Comparison of ENCODE assay signal across 1 cellular context in genomic region chr5:147406636-147407035, GRCh38.
TF ChIP-seq lines count a peak whose summit lies in the region.

No MANE protein-coding gene starts in this region.

TF ChIP-seq in SK-N-SH treated with all-trans-retinoic acid at 6 μM for 48 hours, 23 proteins besides CTCF, POLR2A, EP300 and RAD21 (continued from another document):
- TF ChIP-seq ZNF565 (CRISPR knock-in tag; conservative IDR thresholded peaks at IDR 0.05; ENCODE audit: low read depth) = no peak
- no peak for TF ChIP-seq TCF4 (CRISPR knock-in tag; IDR thresholded peaks at IDR 0.05; ENCODE audit: borderline replicate concordance)
- no peak for TF ChIP-seq ZFP30 (CRISPR knock-in tag; IDR thresholded peaks at IDR 0.05)
- no peak for TF ChIP-seq PPARA (CRISPR knock-in tag; IDR thresholded peaks at IDR 0.05; ENCODE audit: borderline replicate concordance)
- no peak for TF ChIP-seq BACH2 (CRISPR knock-in tag; IDR thresholded peaks at IDR 0.05; ENCODE audit: borderline replicate concordance)
- no peak for TF ChIP-seq ZNF8 (CRISPR knock-in tag; IDR thresholded peaks at IDR 0.05)
- no peak for TF ChIP-seq ISL1 (CRISPR knock-in tag; IDR thresholded peaks at IDR 0.05)
- TF ChIP-seq CREB5 (CRISPR knock-in tag; IDR thresholded peaks at IDR 0.05; ENCODE audit: low read depth) = no peak
- no peak for TF ChIP-seq CSDC2 (CRISPR knock-in tag; IDR thresholded peaks at IDR 0.05)
- no peak for TF ChIP-seq ESRRG (CRISPR knock-in tag; IDR thresholded peaks at IDR 0.05)
- TF ChIP-seq ZFP3 (CRISPR knock-in tag; IDR thresholded peaks at IDR 0.05) = no peak
- no peak for TF ChIP-seq PATZ1 (CRISPR knock-in tag; IDR thresholded peaks at IDR 0.05; ENCODE audit: borderline replicate concordance)
- no peak for TF ChIP-seq RARB (CRISPR knock-in tag; IDR thresholded peaks at IDR 0.05)
- TF ChIP-seq TOX (CRISPR knock-in tag; IDR thresholded peaks at IDR 0.05; ENCODE audit: borderline replicate concordance) = no peak
- TF ChIP-seq ZNF70 (CRISPR knock-in tag; IDR thresholded peaks at IDR 0.05) = no peak
- no peak for TF ChIP-seq GLIS3 (CRISPR knock-in tag; IDR thresholded peaks at IDR 0.05)
- TF ChIP-seq ZC3H10 (CRISPR knock-in tag; IDR thresholded peaks at IDR 0.05) = no peak
- TF ChIP-seq SNAI2 (CRISPR knock-in tag; IDR thresholded peaks at IDR 0.05) = no peak
